Comparison of ENCODE assay signal across 7 cellular contexts in genomic region chr9:94681508-94681907, GRCh38. TPM values are rescaled to one million over a fixed set of nuclear protein-coding genes. Genes with fewer than 3 reads are reported as not detected.
A peak's percentile ranks its signal among the peaks of the same experiment; 100 is the strongest.
DNase-seq lines count a peak whose midpoint lies in the region; FAIRE-seq and TF ChIP-seq lines count a peak whose summit lies in the region.

No MANE protein-coding gene starts in this region.

- DNase-seq in GM12891 (ENCODE audit: insufficient read length, low spot score) (peak; percentile 44), LNCaP clone FGC (ENCODE audit: low read depth) (no peak), SK-MEL-5 (ENCODE audit: low read depth, low spot score) (peak; percentile 85), glomerular endothelial cell (ENCODE audit: extremely low read depth, low read depth, low spot score) (peak; percentile 41), osteoblast (ENCODE audit: insufficient read length, low spot score, missing footprints) (peak; percentile 92), tibial artery (peak; percentile 85 to 86)
- DNase-seq in activated naive CD4-positive, alpha-beta T cell treated with anti-CD3 and anti-CD28 coated beads, Interleukin-2, amount 50 U/mL, for 16 hours: peak; percentile 55

- H3K4me1 ChIP-seq in osteoblast (ENCODE audit: insufficient read depth, low read length) (peaks cover 6% of the 10 kb centered on the region), tibial artery (peaks cover 0 to 38% (median 12%) of the 10 kb centered on the region in 4 donors)

- H4K20me1 ChIP-seq in osteoblast (ENCODE audit: insufficient read depth, low read length): no peaks in the 10 kb centered on the region

- H3K36me3 ChIP-seq in osteoblast (ENCODE audit: insufficient read depth, low read length) (no peaks in the 10 kb centered on the region), tibial artery (no peaks in the 10 kb centered on the region)

- H3K27me3 ChIP-seq in osteoblast (ENCODE audit: insufficient read depth, low read length): no peaks in the 10 kb centered on the region
- H3K27me3 ChIP-seq in tibial artery: no peaks in the 10 kb centered on the region

- H3K9me3 ChIP-seq in osteoblast (ENCODE audit: low read depth, low read length) (no peaks in the 10 kb centered on the region), tibial artery (no peaks in the 10 kb centered on the region)

- no peak for TF ChIP-seq POLR2A in GM12891 (IDR thresholded peaks at IDR 0.05; ENCODE audit: low read depth, low read length)

- peak; percentile 90 for FAIRE-seq in GM12891 (lab: Jason Lieb, UNC)

- peak overlapping the region; percentile 90 for H2AFZ ChIP-seq in osteoblast (ENCODE audit: low read length)

- no peaks in the 10 kb centered on the region for H3K79me2 ChIP-seq in osteoblast (ENCODE audit: insufficient read depth, low read length)

- peak; percentile 81 for TF ChIP-seq CTCF in LNCaP clone FGC (IDR thresholded peaks at IDR 0.05; ENCODE audit: control insufficient read depth, extremely low read depth, insufficient read depth)
- TF ChIP-seq CTCF in osteoblast (IDR thresholded peaks at IDR 0.05; ENCODE audit: extremely low read depth, low read depth, low read length): peak; percentile 76
- TF ChIP-seq CTCF in tibial artery (IDR thresholded peaks at IDR 0.05): peak; percentile 73 to 86

- H3K27ac ChIP-seq in osteoblast (ENCODE audit: low read depth, low read length) (peak overlapping the region; percentile 77), tibial artery (peak overlapping the region; percentile 3 to 52)

- intact Hi-C loops in tibial artery (cut with DNase I; ENCODE audit: low total_unique reads): loop anchor here (5.0 to 10.0 kb wide), 2 partner anchors 93 to 451 kb away; no protein-coding TSS in a partner anchor

- no peak overlapping the region for H3K4me3 ChIP-seq in LNCaP clone FGC (ENCODE audit: low read depth, low read length)
- H3K4me3 ChIP-seq in osteoblast (ENCODE audit: insufficient read depth, low read length): no peak overlapping the region
- H3K4me3 ChIP-seq in tibial artery: no peak overlapping the region

- in situ Hi-C loops in SK-MEL-5 (cut with HindIII; ENCODE audit: low pct_unique_long_range_greater_than_20kb, low sequenced_read_pairs): no loop called here

- peak overlapping the region; percentile 16 for H3K4me2 ChIP-seq in osteoblast (ENCODE audit: insufficient read depth, low read length)

TF ChIP-seq in GM12891, 5 proteins besides CTCF, POLR2A, EP300 and RAD21:
- TF ChIP-seq POLR2AphosphoS5 (IDR thresholded peaks at IDR 0.05; ENCODE audit: low read depth, low read length) (no peak), POU2F2 (IDR thresholded peaks at IDR 0.05; ENCODE audit: low read depth, low read length) (no peak), SPI1 (IDR thresholded peaks at IDR 0.05; ENCODE audit: low read depth, low read length) (no peak), TAF1 (IDR thresholded peaks at IDR 0.05; ENCODE audit: low read depth, low read length) (no peak)
TF ChIP-seq in GM12891: peak in this region for 0.

RNA-seq across cellular contexts. Expression of gene FBP1, which starts 42.2 kb away (rescaled TPM):
- 0.64 TPM for polyA plus RNA-seq in GM12891 (2012; ENCODE audit: low read depth, missing spikeins)
- total RNA-seq in SK-MEL-5 (2014; rRNA removed; shearing (Covaris generic)): 0.71 TPM in 1 of 2 replicates, not detected in the other
- 0.33 TPM in 1 of 2 replicates, not detected in the other for polyA plus RNA-seq in SK-MEL-5 (2015; cell fraction: cytosol; rRNA removed)
- not detected in 2 replicates for polyA plus RNA-seq in SK-MEL-5 (2015; cell fraction: nucleus; rRNA removed)
- total RNA-seq in glomerular endothelial cell (1.7 TPM in 1 of 2 replicates, not detected in the other), osteoblast (0.72 TPM in 1 of 2 replicates, not detected in the other)

RNA-seq across cellular contexts. Expression of gene AOPEP, which starts 45.0 kb away (rescaled TPM):
- 3.8 TPM for polyA plus RNA-seq in GM12891 (2012; ENCODE audit: low read depth, missing spikeins)
- 18.8 and 20.8 TPM in 2 replicates for total RNA-seq in SK-MEL-5 (2014; rRNA removed; shearing (Covaris generic))
- polyA plus RNA-seq in SK-MEL-5 (2015; cell fraction: cytosol; rRNA removed): 28.9 and 30.2 TPM in 2 replicates
- 50.9 and 56.8 TPM in 2 replicates for polyA plus RNA-seq in SK-MEL-5 (2015; cell fraction: nucleus; rRNA removed)
- total RNA-seq in glomerular endothelial cell (20.7 and 25.6 TPM in 2 replicates), osteoblast (109 and 131 TPM in 2 replicates)
